ENCODE assay signal across 22 cellular contexts in the genomic region with DNA sequence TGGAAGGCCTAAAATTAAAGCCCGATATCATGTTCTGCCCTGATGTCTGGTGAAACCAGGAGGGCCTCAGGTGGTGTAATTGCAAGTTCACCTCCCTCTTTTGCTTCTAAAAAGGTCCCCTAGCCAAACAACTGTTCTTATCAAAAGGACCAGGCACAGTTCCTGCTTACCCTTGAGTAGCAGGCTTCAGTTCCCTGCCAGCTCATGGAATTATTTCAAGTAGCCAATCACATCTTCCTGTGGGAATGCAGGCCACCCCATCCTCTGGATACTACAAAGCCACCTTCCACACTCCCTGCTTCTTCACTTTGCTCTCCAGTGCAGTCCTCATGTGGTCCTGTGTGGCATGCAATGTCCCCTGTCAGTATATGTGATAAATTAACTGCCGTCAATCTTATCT.
"Had no signal": no experiment of that assay in that cellular context is flagged by ENCODE, and none has a peak within 500 bp of the region (broad histone marks: within the 10 kb centered on the region; RNA-seq: fewer than 3 reads in every experiment).

No MANE protein-coding gene starts in this region.

- H3K27ac ChIP-seq: coronary artery, dorsolateral prefrontal cortex, epithelial cell of prostate, esophagus squamous epithelium, gastrocnemius medialis, heart right ventricle, left ventricle myocardium inferior, lower lobe of right lung had no signal

- H3K36me3 Mint-ChIP-seq: mesothelial cell of epicardium had no signal

- DNase-seq: dermis blood vessel endothelial cell; dorsolateral prefrontal cortex; effector CD4-positive, alpha-beta T cell; effector memory CD4-positive, alpha-beta T cell; endodermal cell; erythroblast; esophagus squamous epithelium; foreskin fibroblast; foreskin melanocyte; gastrocnemius medialis; glutamatergic neuron; heart right ventricle; hippocampal formation; left colon; left ventricle myocardium inferior; lower lobe of right lung; mesenchymal stem cell; mucosa of descending colon had no signal

- ATAC-seq: gastrocnemius medialis, left colon, left lobe of liver, lower lobe of right lung, mucosa of descending colon had no signal

- H3K4me1 ChIP-seq: esophagus squamous epithelium, gastrocnemius medialis, heart right ventricle, lower lobe of right lung had no signal

- H3K4me1 Mint-ChIP-seq: endodermal cell, mesothelial cell of epicardium had no signal

- H3K27ac Mint-ChIP-seq: endodermal cell, mesothelial cell of epicardium had no signal

- H3K4me3 ChIP-seq: coronary artery, dorsolateral prefrontal cortex, esophagus squamous epithelium, gastrocnemius medialis, heart right ventricle, left ventricle myocardium inferior, lower lobe of right lung, mucosa of descending colon had no signal

- H3K9me3 ChIP-seq: esophagus squamous epithelium, gastrocnemius medialis, left ventricle myocardium inferior, lower lobe of right lung had no signal

- H3K4me3 Mint-ChIP-seq: endodermal cell, mesothelial cell of epicardium had no signal

- H3K27me3 ChIP-seq: esophagus squamous epithelium, gastrocnemius medialis, heart right ventricle had no signal
